In genomic region chr3:49351521-49352011, GRCh38 we compare ENCODE assay signal across 8 cellular contexts. TPM values are rescaled to one million over a fixed set of nuclear protein-coding genes. Genes with fewer than 3 reads are reported as not detected.
DNase-seq lines count a peak whose midpoint lies in the region; ATAC-seq, FAIRE-seq and TF ChIP-seq lines count a peak whose summit lies in the region.

No MANE protein-coding gene starts in this region.

- no peaks in the 10 kb centered on the region for H3K79me2 ChIP-seq in K562 (ENCODE audit: control insufficient read depth, insufficient read depth, low read length)

- intact Hi-C loops in K562 (cut with micrococcal nuclease) (no loop called here), vagina (cut with DNase I) (no loop called here)

- ATAC-seq in activated T-cell treated with anti-CD3 and anti-CD28 coated beads, Interleukin-2, amount 50 U/mL, for 72 hours (replicated peaks in 1 of 2): peak in 1 of 2 donors; percentile 21
- no peak for ATAC-seq in activated T-cell treated with anti-CD3 and anti-CD28 coated beads, Interleukin-2, amount 50 U/mL, for 4 hours
- no peak for ATAC-seq in K562
- no peak for ATAC-seq in GM21786 (IDR thresholded peaks at IDR 0.05; ENCODE audit: unreplicated experiment)
- ATAC-seq in HG03354 (IDR thresholded peaks at IDR 0.05; ENCODE audit: poor library complexity, severe bottlenecking, unreplicated experiment): no peak

- peaks cover 5% of the 10 kb centered on the region in 2 donors for H3K36me3 Mint-ChIP-seq in activated T-cell treated with anti-CD3 and anti-CD28 coated beads, Interleukin-2, amount 50 U/mL, for 72 hours (ENCODE audit: insufficient read depth in 2 of 2)
- peaks cover 7% of the 10 kb centered on the region for H3K36me3 Mint-ChIP-seq in activated T-cell treated with anti-CD3 and anti-CD28 coated beads, Interleukin-2, amount 50 U/mL, for 4 hours (ENCODE audit: insufficient read depth)

- CTCF ChIA-PET in K562 (lab: Yijun Ruan, JAX; ENCODE audit: low intra/inter-chr PET ratio): no interaction called here

- no TSS peak for BruUV-seq in K562 (replicated peaks; lab: Mats Ljungman, UMichigan)

- no peak overlapping the region for H3K4me3 Mint-ChIP-seq in activated T-cell treated with anti-CD3 and anti-CD28 coated beads, Interleukin-2, amount 50 U/mL, for 72 hours
- no peak overlapping the region for H3K4me3 Mint-ChIP-seq in activated T-cell treated with anti-CD3 and anti-CD28 coated beads, Interleukin-2, amount 50 U/mL, for 4 hours

- no peaks in the 10 kb centered on the region for H3K9me3 ChIP-seq in K562 (replicated peaks; ENCODE audit: control insufficient read depth, insufficient read depth, low read depth, low read length)
- no peaks in the 10 kb centered on the region for H3K9me3 ChIP-seq in liver (ENCODE audit: control insufficient read depth in 4 of 4, low read length in 3 of 4)
- H3K9me3 ChIP-seq in vagina: no peaks in the 10 kb centered on the region

- 0 out of 2 replicates have a peak overlapping the region, but pooled peaks have one; percentile 16 for H2AFZ ChIP-seq in K562 (ENCODE audit: low read depth, low read length)

- H3K36me3 ChIP-seq in K562 (ENCODE audit: control insufficient read depth, insufficient read depth, low read length) (peaks cover 4% of the 10 kb centered on the region; the same call in 1 of the 3 replicates), liver (ENCODE audit: control insufficient read depth in 4 of 4, insufficient read depth in 3 of 4, low read depth in 1 of 4, low read length in 3 of 4) (peaks cover 0 to 11% (median 5%) of the 10 kb centered on the region in 4 donors), vagina (peaks cover 0 to 9% of the 10 kb centered on the region in 2 donors)

- H3K27ac ChIP-seq in K562 (ENCODE audit: extremely low read depth, low read depth, low read length) (peak overlapping the region; percentile 22; the same call in 1 of the 3 replicates), liver (ENCODE audit: low read depth in 1 of 2, low read length in 2 of 2) (peak overlapping the region; percentile 58 to 91), vagina (peak overlapping the region; percentile 86)

- H3K9me1 ChIP-seq in K562 (ENCODE audit: control insufficient read depth, insufficient read depth, low read length): peaks cover 3% of the 10 kb centered on the region

- no peak for DNase-seq in activated T-cell treated with anti-CD3 and anti-CD28 coated beads, Interleukin-2, amount 50 U/mL, for 72 hours
- no peak for DNase-seq in activated T-cell treated with anti-CD3 and anti-CD28 coated beads, Interleukin-2, amount 50 U/mL, for 4 hours
- DNase-seq in K562 (ENCODE audit: extremely low read depth in 1 of 4, low spot score in 3 of 4): no peak
- DNase-seq in vagina (ENCODE audit: extremely low spot score in 2 of 2): no peak
- DNase-seq in middle frontal gyrus (ENCODE audit: extremely low spot score, low spot score): no peak

- WGBS in K562 (ENCODE audit: insufficient coverage, low coverage, missing lambda C conversion rate): 22% methylated on average over 1 of the region's 1 CpG
- WGBS in liver: 12% methylated on average over 1 of the region's 1 CpG

- no peak overlapping the region for H3K4me3 ChIP-seq in K562
- H3K4me3 ChIP-seq in liver (ENCODE audit: low read depth in 1 of 3, low read length in 3 of 3): no peak overlapping the region
- no peak overlapping the region for H3K4me3 ChIP-seq in vagina

- no peak for TF ChIP-seq POLR2A in K562 (conservative IDR thresholded peaks at IDR 0.05)
- no peak for TF ChIP-seq POLR2A in vagina (IDR thresholded peaks at IDR 0.05)

- POLR2A ChIA-PET in K562 (lab: Yijun Ruan, JAX): interaction anchor here (0.7 to 1.5 kb wide), 2 partner anchors 60 to 387 kb away, joined by 3 read pairs; partner anchors contain the start of genes RHOA and TCTA

- peaks cover 16% of the 10 kb centered on the region for H3K4me1 Mint-ChIP-seq in activated T-cell treated with anti-CD3 and anti-CD28 coated beads, Interleukin-2, amount 50 U/mL, for 72 hours (ENCODE audit: low read depth)
- peaks cover 24% of the 10 kb centered on the region for H3K4me1 Mint-ChIP-seq in activated T-cell treated with anti-CD3 and anti-CD28 coated beads, Interleukin-2, amount 50 U/mL, for 4 hours (ENCODE audit: low read depth)

- in situ Hi-C loops in K562 (cut with MboI): no loop called here

- H3K9ac ChIP-seq in K562 (ENCODE audit: insufficient read depth in 1 of 2, low read depth in 2 of 2, low read length in 2 of 2) (no peak overlapping the region), liver (ENCODE audit: low read depth in 1 of 2, low read length in 2 of 2) (no peak overlapping the region)

- H3K4me1 ChIP-seq in K562 (replicated peaks in 1 of 2; ENCODE audit: control insufficient read depth in 2 of 2, insufficient read depth in 2 of 2, low read length in 2 of 2) (peaks cover 23 to 30% of the 10 kb centered on the region in 2 experiments), liver (ENCODE audit: control insufficient read depth in 4 of 4, insufficient read depth in 4 of 4, low read length in 3 of 4) (peaks cover 6 to 31% (median 21%) of the 10 kb centered on the region in 4 donors), vagina (peaks cover 50% of the 10 kb centered on the region)

- H3K27me3 ChIP-seq in K562 (ENCODE audit: control insufficient read depth in 2 of 2, insufficient read depth in 2 of 2, low read length in 2 of 2): no peaks in the 10 kb centered on the region
- no peaks in the 10 kb centered on the region for H3K27me3 ChIP-seq in liver (ENCODE audit: control insufficient read depth in 4 of 4, insufficient read depth in 4 of 4, low read length in 3 of 4)
- no peaks in the 10 kb centered on the region for H3K27me3 ChIP-seq in vagina

- H3K9me3 Mint-ChIP-seq in activated T-cell treated with anti-CD3 and anti-CD28 coated beads, Interleukin-2, amount 50 U/mL, for 72 hours: no peaks in the 10 kb centered on the region
- H3K9me3 Mint-ChIP-seq in activated T-cell treated with anti-CD3 and anti-CD28 coated beads, Interleukin-2, amount 50 U/mL, for 4 hours: no peaks in the 10 kb centered on the region

- no peak for FAIRE-seq in K562 (lab: Jason Lieb, UNC)

- TF ChIP-seq CTCF in K562 (IDR thresholded peaks at IDR 0.05 in 2 of 3, conservative IDR thresholded peaks at IDR 0.05 in 1 of 3; ENCODE audit: insufficient read depth in 2 of 3, low read depth in 1 of 3, low read length in 3 of 3) (no peak), liver (IDR thresholded peaks at IDR 0.05; ENCODE audit: low read depth, low read length, missing input control) (no peak), vagina (IDR thresholded peaks at IDR 0.05) (no peak)

- H3K27ac Mint-ChIP-seq in activated T-cell treated with anti-CD3 and anti-CD28 coated beads, Interleukin-2, amount 50 U/mL, for 72 hours: peak overlapping the region; percentile 7

- no peak for TF ChIP-seq EP300 in K562 (IDR thresholded peaks at IDR 0.05; ENCODE audit: low read length)

- H3K4me2 ChIP-seq in K562 (ENCODE audit: insufficient read depth, low read length): no peak overlapping the region

- H3K27me3 Mint-ChIP-seq in activated T-cell treated with anti-CD3 and anti-CD28 coated beads, Interleukin-2, amount 50 U/mL, for 72 hours (ENCODE audit: low read depth): no peaks in the 10 kb centered on the region
- no peaks in the 10 kb centered on the region for H3K27me3 Mint-ChIP-seq in activated T-cell treated with anti-CD3 and anti-CD28 coated beads, Interleukin-2, amount 50 U/mL, for 4 hours (ENCODE audit: low read depth)

- TF ChIP-seq RAD21 in K562 (CRISPR knock-in tag; conservative IDR thresholded peaks at IDR 0.05 in 1 of 2, IDR thresholded peaks at IDR 0.05 in 1 of 2): no peak
- no peak for TF ChIP-seq RAD21 in liver (IDR thresholded peaks at IDR 0.05)

- H4K20me1 ChIP-seq in K562 (replicated peaks; ENCODE audit: control insufficient read depth, insufficient read depth, low read length): no peaks in the 10 kb centered on the region

RNA-seq across cellular contexts. Expression of gene GPX1, which starts 6.6 kb away (rescaled TPM):
- total RNA-seq in activated T-cell treated with anti-CD3 and anti-CD28 coated beads, Interleukin-2, amount 50 U/mL, for 72 hours: 100 to 1,000 TPM; 112 to 124 TPM
- 100 to 1,000 TPM; 109 to 152 (median 132) TPM for total RNA-seq in activated T-cell treated with anti-CD3 and anti-CD28 coated beads, Interleukin-2, amount 50 U/mL, for 4 hours
- total RNA-seq in K562 (2011; cell fraction: chromatin; rRNA removed; ENCODE audit: low replicate concordance): 4.0 and 12.8 TPM in 2 replicates
- 6.8 and 7.7 TPM in 2 replicates for total RNA-seq in K562 (2011; cell fraction: nucleolus; rRNA removed)
- 2.8 and 3.7 TPM in 2 replicates for total RNA-seq in K562 (2011; cell fraction: nucleoplasm; rRNA removed)
- total RNA-seq in K562 (2014; rRNA removed) (0.57 TPM in 1 of 2 replicates, not detected in the other), K562 (2014; rRNA removed; fragmentation: Illumina TruSeq; extraction: Trizol) (not detected in 2 replicates), K562 (2015; rRNA removed; fragmentation: Illumina TruSeq; extraction: Trizol) (0.25 TPM in 1 of 2 replicates, not detected in the other), K562 (2021) (1.3 and 1.6 TPM in 2 replicates), liver (100 to 1,000 TPM in 1 of 2 donors, 10 to 100 TPM in 1; 87.0 to 125 TPM), vagina (326 TPM)
- polyA plus RNA-seq in K562 (2011; rRNA removed) (0.08 TPM in 1 of 2 replicates, not detected in the other), K562 (2014; fragmentation: Illumina TruSeq; extraction: Trizol) (not detected in 2 replicates), K562 (2014; fragmentation: Nextera tagmentation; extraction: Ambion mirVana) (under 1 TPM in 1 of 2 experiments, not detected in 1; 0.08 TPM), K562 (2014; rRNA removed) (0.09 and 0.16 TPM in 2 replicates), liver (100 to 1,000 TPM; 313 to 412 TPM)
- polyA plus RNA-seq in K562 (2011; cell fraction: cytosol; rRNA removed): 0.12 and 0.15 TPM in 2 replicates
- 1.0 and 2.1 TPM in 2 replicates for polyA plus RNA-seq in K562 (2011; cell fraction: nucleus; rRNA removed)
- 0.37 TPM in 1 of 2 replicates, not detected in the other for polyA plus RNA-seq in K562 (2012)
- polyA minus RNA-seq in K562 (2011; rRNA and poly(A)+ RNA removed): 0.32 and 0.60 TPM in 2 replicates
- polyA minus RNA-seq in K562 (2011; cell fraction: cytosol; rRNA and poly(A)+ RNA removed): 2.0 and 3.9 TPM in 2 replicates
- 2.7 and 3.6 TPM in 2 replicates for polyA minus RNA-seq in K562 (2011; cell fraction: nucleus; rRNA and poly(A)+ RNA removed)

RNA-seq across cellular contexts. Expression of gene USP4, which starts 11.7 kb away (rescaled TPM):
- 10 to 100 TPM; 70.2 to 76.5 TPM for total RNA-seq in activated T-cell treated with anti-CD3 and anti-CD28 coated beads, Interleukin-2, amount 50 U/mL, for 72 hours
- total RNA-seq in activated T-cell treated with anti-CD3 and anti-CD28 coated beads, Interleukin-2, amount 50 U/mL, for 4 hours: 10 to 100 TPM; 60.1 to 71.3 (median 61.6) TPM
- 133 and 164 TPM in 2 replicates for total RNA-seq in K562 (2011; cell fraction: chromatin; rRNA removed; ENCODE audit: low replicate concordance)
- 65.0 and 68.9 TPM in 2 replicates for total RNA-seq in K562 (2011; cell fraction: nucleolus; rRNA removed)
- 73.2 and 84.3 TPM in 2 replicates for total RNA-seq in K562 (2011; cell fraction: nucleoplasm; rRNA removed)
- total RNA-seq in K562 (2014; rRNA removed): 11.8 and 22.1 TPM in 2 replicates
- total RNA-seq in K562 (2014; rRNA removed; fragmentation: Illumina TruSeq; extraction: Trizol): 21.3 and 21.7 TPM in 2 replicates
- 20.8 and 21.1 TPM in 2 replicates for total RNA-seq in K562 (2015; rRNA removed; fragmentation: Illumina TruSeq; extraction: Trizol)
- total RNA-seq in K562 (2021): 26.7 and 29.5 TPM in 2 replicates
- polyA plus RNA-seq in K562 (2011; rRNA removed): 34.2 and 40.4 TPM in 2 replicates
- polyA plus RNA-seq in K562 (2011; cell fraction: cytosol; rRNA removed): 15.9 and 25.7 TPM in 2 replicates
- polyA plus RNA-seq in K562 (2011; cell fraction: nucleus; rRNA removed): 41.0 and 48.6 TPM in 2 replicates
- 15.9 and 17.4 TPM in 2 replicates for polyA plus RNA-seq in K562 (2012)
- polyA plus RNA-seq in K562 (2014; fragmentation: Illumina TruSeq; extraction: Trizol): 24.7 and 28.2 TPM in 2 replicates
- polyA plus RNA-seq in K562 (2014; fragmentation: Nextera tagmentation; extraction: Ambion mirVana): 10 to 100 TPM; 15.4 to 22.9 TPM
- 20.4 and 26.1 TPM in 2 replicates for polyA plus RNA-seq in K562 (2014; rRNA removed)
- polyA minus RNA-seq in K562 (2011; rRNA and poly(A)+ RNA removed): 92.0 and 112 TPM in 2 replicates
- polyA minus RNA-seq in K562 (2011; cell fraction: cytosol; rRNA and poly(A)+ RNA removed): 19.7 and 26.8 TPM in 2 replicates
- polyA minus RNA-seq in K562 (2011; cell fraction: nucleus; rRNA and poly(A)+ RNA removed): 25.7 and 36.9 TPM in 2 replicates
- 10 to 100 TPM; 16.1 to 17.7 TPM for total RNA-seq in liver
- 10 to 100 TPM; 12.5 to 13.7 TPM for polyA plus RNA-seq in liver
- total RNA-seq in vagina: 45.2 TPM

Comparison
In these comparisons a context has a peak if more than half of its experiments do, and no peak if none do; other contexts are left out.
1. H3K27ac ChIP-seq: peak in every context shown above with its lines; median percentile 86 in vagina; 74 in liver; 22 in K562.
2. RNA of gene GPX1, which starts 6.6 kb away (total RNA-seq): 326 TPM in vagina (single experiment), 109 to 152 TPM in activated T-cell treated with anti-CD3 and anti-CD28 coated beads, Interleukin-2, amount 50 U/mL, for 4 hours, 87.0 to 125 TPM in liver and 112 to 124 TPM in activated T-cell treated with anti-CD3 and anti-CD28 coated beads, Interleukin-2, amount 50 U/mL, for 72 hours; 0.25 to 12.8 TPM in K562; every median in the first group is over 4 times any median in the second.